Comparison of ENCODE assay signal across 9 cellular contexts in the genomic region with DNA sequence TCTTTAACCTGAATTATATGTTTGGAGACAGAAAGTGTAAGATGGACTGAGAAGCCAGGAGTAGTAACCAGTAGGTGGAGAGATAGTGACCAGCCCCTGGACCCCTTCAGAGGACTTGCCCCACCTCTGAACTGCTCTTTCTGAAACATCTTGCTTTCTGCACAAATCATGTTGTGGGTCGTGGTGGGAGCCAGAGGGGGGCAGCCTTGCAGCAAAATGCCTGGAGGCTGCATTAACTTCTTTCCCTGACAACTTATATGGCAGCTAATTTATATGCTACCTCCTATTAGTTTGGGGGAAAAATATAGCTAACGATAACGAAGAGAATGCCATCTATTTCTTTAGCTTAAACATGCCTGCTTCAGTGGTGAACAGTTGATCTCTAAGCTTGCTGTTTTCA.
DNase-seq lines count a peak whose midpoint lies in the region; ATAC-seq and TF ChIP-seq lines count a peak whose summit lies in the region.
"Had no signal": no experiment of that assay in that cellular context is flagged by ENCODE, and none has a peak within 500 bp of the region (broad histone marks: within the 10 kb centered on the region; RNA-seq: fewer than 3 reads in every experiment).

No MANE protein-coding gene starts in this region.

- no peaks in the 10 kb centered on the region for H3K27me3 ChIP-seq in neural cell (ENCODE audit: insufficient read depth, low read depth, low read length)
- no peaks in the 10 kb centered on the region for H3K27me3 ChIP-seq in CD4-positive, alpha-beta T cell (ENCODE audit: control insufficient read depth, insufficient read depth, low read length)

- DNase-seq in GM13977 (ENCODE audit: low spot score) (no peak), astrocyte of the cerebellum (ENCODE audit: low read depth) (no peak), Calu3 (no peak), cerebellum (ENCODE audit: low spot score) (no peak)
- no peak for DNase-seq in CD4-positive, alpha-beta T cell
- DNase-seq: T-cell had no signal

- TF ChIP-seq CTCF in GM13977 (IDR thresholded peaks at IDR 0.05; ENCODE audit: extremely low read depth, insufficient read depth, missing control alignments) (peak; percentile 44), astrocyte of the cerebellum (IDR thresholded peaks at IDR 0.05; ENCODE audit: low read depth, low read length, missing control alignments) (peak; percentile 59), neural cell (IDR thresholded peaks at IDR 0.05; ENCODE audit: poor library complexity, severe bottlenecking) (peak; percentile 61), Calu3 (IDR thresholded peaks at IDR 0.05; ENCODE audit: unreplicated experiment) (no peak)
- TF ChIP-seq CTCF in CD4-positive, alpha-beta T cell (IDR thresholded peaks at IDR 0.05): no peak

- H4K20me1 ChIP-seq in neural cell (ENCODE audit: insufficient read depth): no peaks in the 10 kb centered on the region

- H3K36me3 Mint-ChIP-seq in Calu3 (ENCODE audit: insufficient read depth, unreplicated experiment): no peaks in the 10 kb centered on the region
- H3K36me3 Mint-ChIP-seq in CD4-positive, alpha-beta T cell (ENCODE audit: low read depth): no peaks in the 10 kb centered on the region
- H3K36me3 Mint-ChIP-seq: T-cell had no signal

- H2AFZ ChIP-seq in neural cell (ENCODE audit: low read depth, low read length): no peak overlapping the region

- H3K79me2 ChIP-seq in neural cell (replicated peaks; ENCODE audit: insufficient read depth, low read length): no peaks in the 10 kb centered on the region

- CTCF ChIA-PET in Calu3 (lab: Charles Lee): no interaction called here
- CTCF ChIA-PET in CD4-positive, alpha-beta T cell (lab: Charles Lee): no interaction called here

- intact Hi-C loops in Calu3 (cut with micrococcal nuclease; ENCODE audit: unreplicated experiment): no loop called here
- intact Hi-C loops in CD4-positive, alpha-beta T cell (cut with DNase I, micrococcal nuclease): no loop called here

- no peak overlapping the region for H3K4me3 Mint-ChIP-seq in Calu3 (ENCODE audit: low read depth, unreplicated experiment)
- no peak overlapping the region for H3K4me3 Mint-ChIP-seq in CD4-positive, alpha-beta T cell
- H3K4me3 Mint-ChIP-seq: T-cell had no signal

- H3K9me2 ChIP-seq in neural cell (ENCODE audit: insufficient read depth, low read length): no peaks in the 10 kb centered on the region

- peaks cover 18% of the 10 kb centered on the region for H3K9me3 Mint-ChIP-seq in Calu3 (ENCODE audit: low read depth, unreplicated experiment)
- peaks cover 10% of the 10 kb centered on the region for H3K9me3 Mint-ChIP-seq in CD4-positive, alpha-beta T cell

- H3K36me3 ChIP-seq in neural cell (ENCODE audit: insufficient read depth, low read length): no peaks in the 10 kb centered on the region

- ATAC-seq in HG02588 (IDR thresholded peaks at IDR 0.05; ENCODE audit: unreplicated experiment) (peak; percentile 9), HG03097 (IDR thresholded peaks at IDR 0.05; ENCODE audit: low FRiP score, unreplicated experiment) (no peak)
- ATAC-seq in CD4-positive, alpha-beta T cell (ENCODE audit: poor library complexity): no peak
- ATAC-seq: T-cell had no signal

- peak; percentile 69 for TF ChIP-seq RAD21 in neural cell (conservative IDR thresholded peaks at IDR 0.05)

- H3K27ac Mint-ChIP-seq in Calu3 (ENCODE audit: unreplicated experiment): no peak overlapping the region
- no peak overlapping the region for H3K27ac Mint-ChIP-seq in CD4-positive, alpha-beta T cell
- H3K27ac Mint-ChIP-seq: T-cell had no signal

- in situ Hi-C loops in GM13977 (cut with MboI; ENCODE audit: low pct_unique_long_range_greater_than_20kb, low sequenced_read_pairs, unreplicated experiment) (no loop called here), astrocyte of the cerebellum (cut with HindIII; ENCODE audit: low sequenced_read_pairs) (no loop called here)

- no TSS peak for BruUV-seq in Calu3 (replicated peaks; lab: Mats Ljungman, UMichigan)

- H3K4me3 ChIP-seq in astrocyte of the cerebellum (ENCODE audit: low read depth, low read length) (no peak overlapping the region), neural cell (ENCODE audit: low read length) (no peak overlapping the region)

- no peaks in the 10 kb centered on the region for H3K27me3 Mint-ChIP-seq in Calu3 (ENCODE audit: unreplicated experiment)
- peaks cover 13% of the 10 kb centered on the region for H3K27me3 Mint-ChIP-seq in CD4-positive, alpha-beta T cell

- no peak overlapping the region for H3K4me2 ChIP-seq in neural cell (ENCODE audit: low read length)

- H3K9me3 ChIP-seq in neural cell (ENCODE audit: low read length): no peaks in the 10 kb centered on the region
- no peaks in the 10 kb centered on the region for H3K9me3 ChIP-seq in CD4-positive, alpha-beta T cell (ENCODE audit: control insufficient read depth, low read length)

- H3K27ac ChIP-seq in neural cell (ENCODE audit: low read length): no peak overlapping the region
- H3K27ac ChIP-seq in CD4-positive, alpha-beta T cell (ENCODE audit: low read depth, low read length): no peak overlapping the region

- TF ChIP-seq EP300 in neural cell (conservative IDR thresholded peaks at IDR 0.05; ENCODE audit: poor library complexity, severe bottlenecking): no peak

- H3K9ac ChIP-seq in neural cell (ENCODE audit: low read length): no peak overlapping the region

- POLR2A ChIA-PET in CD4-positive, alpha-beta T cell (lab: Charles Lee): no interaction called here

- no peaks in the 10 kb centered on the region for H3K4me1 Mint-ChIP-seq in Calu3 (ENCODE audit: low read depth, unreplicated experiment)
- H3K4me1 Mint-ChIP-seq in CD4-positive, alpha-beta T cell (ENCODE audit: low read depth): no peaks in the 10 kb centered on the region
- H3K4me1 Mint-ChIP-seq: T-cell had no signal

- no peaks in the 10 kb centered on the region for H3F3A ChIP-seq in neural cell (ENCODE audit: insufficient read depth, low read length, poor library complexity, severe bottlenecking)

TF ChIP-seq in neural cell, 6 proteins besides CTCF, POLR2A, EP300 and RAD21:
- TF ChIP-seq SMC3 (conservative IDR thresholded peaks at IDR 0.05; ENCODE audit: poor library complexity): peak; percentile 72
- TF ChIP-seq POLR2AphosphoS5 (IDR thresholded peaks at IDR 0.05): no peak

Comparison
In these comparisons a context has a peak if more than half of its experiments do, and no peak if none do; other contexts are left out.
1. CTCF ChIP-seq: peak in GM13977 (single experiment), astrocyte of the cerebellum (single experiment) and neural cell (single experiment); none in Calu3 (single experiment) and CD4-positive, alpha-beta T cell (single experiment).